In genomic region chr15:69573815-69574472, GRCh38 we compare ENCODE assay signal across 12 cellular contexts.
A peak's percentile ranks its signal among the peaks of the same experiment; 100 is the strongest.
DNase-seq lines count a peak whose midpoint lies in the region; ATAC-seq, FAIRE-seq and TF ChIP-seq lines count a peak whose summit lies in the region.
"Had no signal": no experiment of that assay in that cellular context is flagged by ENCODE, and none has a peak within 500 bp of the region (broad histone marks: within the 10 kb centered on the region; RNA-seq: fewer than 3 reads in every experiment).

No MANE protein-coding gene starts in this region.

- TF ChIP-seq EP300 in GM12878 (IDR thresholded peaks at IDR 0.05; ENCODE audit: borderline replicate concordance in 1 of 2, control insufficient read depth in 1 of 2, low read depth in 2 of 2, low read length in 2 of 2) = no peak

- no peak for FAIRE-seq in GM12878 (lab: Jason Lieb, UNC)

- H3K36me3 ChIP-seq in GM12878 (ENCODE audit: control insufficient read depth in 2 of 2, insufficient read depth in 2 of 2, low read length in 1 of 2) = no peaks in the 10 kb centered on the region
- no peaks in the 10 kb centered on the region for H3K36me3 ChIP-seq in ascending aorta
- H3K36me3 ChIP-seq: left lung, Peyer's patch had no signal

- ATAC-seq in activated B cell treated with CpG ODN at 0.5 μM for 24 hours (ENCODE audit: low read depth) (peak; percentile 40), GM12878 (peak; percentile 40), HG03159 (IDR thresholded peaks at IDR 0.05; ENCODE audit: unreplicated experiment) (no peak)
- ATAC-seq: left lung had no signal

- no peak overlapping the region for H2AFZ ChIP-seq in GM12878 (ENCODE audit: control insufficient read depth, low read depth, low read length)

- H3K4me1 ChIP-seq in GM12878 (ENCODE audit: control insufficient read depth, insufficient read depth, low read length) (peaks cover 5% of the 10 kb centered on the region; the same call in 1 of the 2 replicates), ascending aorta (peaks cover under 1 to 7% of the 10 kb centered on the region in 2 donors)

- BruUV-seq in GM12878 (replicated peaks; lab: Mats Ljungman, UMichigan) = no TSS peak

- H3K9me3 Mint-ChIP-seq in activated B cell treated with CpG ODN at 0.5 μM for 24 hours = no peaks in the 10 kb centered on the region
- H3K9me3 Mint-ChIP-seq: central memory CD8-positive, alpha-beta T cell; IgD-negative memory B cell had no signal

- H3K9me3 ChIP-seq in GM12878 (replicated peaks; ENCODE audit: control insufficient read depth, insufficient read depth, low read length) = no peaks in the 10 kb centered on the region
- H3K9me3 ChIP-seq in ascending aorta = no peaks in the 10 kb centered on the region
- H3K9me3 ChIP-seq: left lung, Peyer's patch had no signal

- RAD21 ChIA-PET in GM12878 (lab: Charles Lee; ENCODE audit: unreplicated experiment) = no interaction called here

- no peaks in the 10 kb centered on the region for H3K36me3 Mint-ChIP-seq in activated B cell treated with CpG ODN at 0.5 μM for 24 hours (ENCODE audit: low read depth)
- H3K36me3 Mint-ChIP-seq: IgD-negative memory B cell had no signal

- TF ChIP-seq CTCF in GM12865 (IDR thresholded peaks at IDR 0.05; ENCODE audit: insufficient read depth, low read depth, low read length, missing control alignments) = no peak
- no peak for TF ChIP-seq CTCF in activated B cell treated with CpG ODN at 0.5 μM for 24 hours (IDR thresholded peaks at IDR 0.05)
- TF ChIP-seq CTCF in GM12878 (IDR thresholded peaks at IDR 0.05 in 2 of 3, conservative IDR thresholded peaks at IDR 0.05 in 1 of 3; ENCODE audit: control insufficient read depth in 2 of 3, extremely low read depth in 1 of 3, insufficient read depth in 1 of 3, low read depth in 3 of 3, low read length in 3 of 3) = no peak
- no peak for TF ChIP-seq CTCF in ascending aorta (IDR thresholded peaks at IDR 0.05)

- CTCF ChIA-PET in activated B cell treated with CpG ODN at 0.5 μM for 24 hours (lab: Charles Lee) = no interaction called here
- CTCF ChIA-PET in GM12878 (lab: Yijun Ruan, JAX) = interaction anchor here (0.7 kb wide), 1 partner anchor 892 kb away, joined by 3 read pairs; no protein-coding TSS in a partner anchor

- no peak for TF ChIP-seq POLR2A in GM12878 (IDR thresholded peaks at IDR 0.05; ENCODE audit: low read depth, low read length)

- H3K4me2 ChIP-seq in GM12878 (ENCODE audit: control insufficient read depth, insufficient read depth) = no peak overlapping the region

- peaks cover 0 to 3% of the 10 kb centered on the region in 2 experiments for H3K27me3 ChIP-seq in GM12878 (replicated peaks in 1 of 2; ENCODE audit: control insufficient read depth in 2 of 2, insufficient read depth in 2 of 2, low read length in 1 of 2)
- no peaks in the 10 kb centered on the region for H3K27me3 ChIP-seq in ascending aorta
- H3K27me3 ChIP-seq: Peyer's patch had no signal

- H3K4me3 Mint-ChIP-seq in activated B cell treated with CpG ODN at 0.5 μM for 24 hours = no peak overlapping the region
- H3K4me3 Mint-ChIP-seq: central memory CD8-positive, alpha-beta T cell; IgD-negative memory B cell had no signal

- SMC1A ChIA-PET in GM12878 (lab: Charles Lee; ENCODE audit: uncharacterized antibody, unreplicated experiment) = interaction anchor here (0.7 kb wide), 1 partner anchor 197 kb away, joined by 3 read pairs; no protein-coding TSS in a partner anchor

- H3K27ac Mint-ChIP-seq in activated B cell treated with CpG ODN at 0.5 μM for 24 hours = no peak overlapping the region
- H3K27ac Mint-ChIP-seq: IgD-negative memory B cell had no signal

- WGBS in GM12878 (ENCODE audit: insufficient coverage, insufficient replicate concordance, low lambda C conversion rate, missing lambda C conversion rate) = 12% methylated on average over 13 of the region's 13 CpGs

- H3K4me1 Mint-ChIP-seq in activated B cell treated with CpG ODN at 0.5 μM for 24 hours = peaks cover 14% of the 10 kb centered on the region

- no peaks in the 10 kb centered on the region for H3K79me2 ChIP-seq in GM12878 (ENCODE audit: control insufficient read depth, insufficient read depth, low read length)

- in situ Hi-C loops in GM12878 (cut with MboI) = no loop called here

- peaks cover 14% of the 10 kb centered on the region for H3K27me3 Mint-ChIP-seq in activated B cell treated with CpG ODN at 0.5 μM for 24 hours
- H3K27me3 Mint-ChIP-seq: central memory CD8-positive, alpha-beta T cell had no signal

- H3K27ac ChIP-seq in GM12878 (ENCODE audit: control insufficient read depth, insufficient read depth) (no peak overlapping the region), ascending aorta (no peak overlapping the region)
- H3K27ac ChIP-seq: left lung, Peyer's patch had no signal

- no peak for TF ChIP-seq RAD21 in GM12878 (IDR thresholded peaks at IDR 0.05; ENCODE audit: insufficient read depth, low read depth, low read length)

- DNase-seq in GM12865 (ENCODE audit: low read depth) (peak; percentile 18), activated B cell treated with CpG ODN at 0.5 μM for 24 hours (no peak), GM12878 (ENCODE audit: low read depth, low spot score) (no peak), foreskin melanocyte (no peak), ascending aorta (ENCODE audit: low spot score in 2 of 2) (no peak), NCI-H510A (lab: John Stamatoyannopoulos, UW) (no peak)
- DNase-seq in stimulated activated CD4-positive, alpha-beta T cell treated with anti-CD3 and anti-CD28 coated beads, Interleukin-1b, Interleukin-23, amount 100 ng/mL, for 48 hours = peak; percentile 82
- DNase-seq: left lung had no signal

- POLR2A ChIA-PET in activated B cell treated with CpG ODN at 0.5 μM for 24 hours (lab: Charles Lee) = no interaction called here
- POLR2A ChIA-PET in GM12878 (lab: Charles Lee) = no interaction called here

- H4K20me1 ChIP-seq in GM12878 (ENCODE audit: control insufficient read depth, insufficient read depth) = no peaks in the 10 kb centered on the region

- H3K4me3 ChIP-seq in GM12865 (ENCODE audit: low read depth, low read length) = no peak overlapping the region
- no peak overlapping the region for H3K4me3 ChIP-seq in GM12878
- no peak overlapping the region for H3K4me3 ChIP-seq in ascending aorta
- H3K4me3 ChIP-seq: left lung, Peyer's patch had no signal

- H3K9ac ChIP-seq in GM12878 (ENCODE audit: control insufficient read depth, insufficient read depth, low read length) = no peak overlapping the region

- intact Hi-C loops in activated B cell treated with CpG ODN at 0.5 μM for 24 hours (cut with micrococcal nuclease) (loop anchor here (10.0 kb wide), 3 partner anchors 621 to 1151 kb away; no protein-coding TSS in a partner anchor), GM12878 (cut with micrococcal nuclease; ENCODE audit: unreplicated experiment) (loop anchor here (10.0 kb wide), 2 partner anchors 151 to 401 kb away; no protein-coding TSS in a partner anchor), ascending aorta (cut with DNase I) (loop anchor here (2.0 kb wide), 1 partner anchor 79 kb away; no protein-coding TSS in a partner anchor)

TF ChIP-seq in GM12878, 131 proteins besides CTCF, POLR2A, EP300 and RAD21:
- TF ChIP-seq IRF4 (IDR thresholded peaks at IDR 0.05; ENCODE audit: low read depth, low read length) (peak; percentile 64; the same call in 1 of the 2 replicates), SMARCA5 (IDR thresholded peaks at IDR 0.05) (no peak), SPI1 (IDR thresholded peaks at IDR 0.05; ENCODE audit: borderline replicate concordance, insufficient read depth, low read depth, low read length) (peak; percentile 56; the same call in 1 of the 2 replicates), ESRRA (IDR thresholded peaks at IDR 0.05; ENCODE audit: low read length) (no peak), RUNX3 (IDR thresholded peaks at IDR 0.05; ENCODE audit: low read length) (no peak), JUNB (IDR thresholded peaks at IDR 0.05) (peak; percentile 40; the same call in 1 of the 2 replicates), HDAC6 (IDR thresholded peaks at IDR 0.05; ENCODE audit: unreplicated experiment) (no peak)
- TF ChIP-seq, protein P1, sequence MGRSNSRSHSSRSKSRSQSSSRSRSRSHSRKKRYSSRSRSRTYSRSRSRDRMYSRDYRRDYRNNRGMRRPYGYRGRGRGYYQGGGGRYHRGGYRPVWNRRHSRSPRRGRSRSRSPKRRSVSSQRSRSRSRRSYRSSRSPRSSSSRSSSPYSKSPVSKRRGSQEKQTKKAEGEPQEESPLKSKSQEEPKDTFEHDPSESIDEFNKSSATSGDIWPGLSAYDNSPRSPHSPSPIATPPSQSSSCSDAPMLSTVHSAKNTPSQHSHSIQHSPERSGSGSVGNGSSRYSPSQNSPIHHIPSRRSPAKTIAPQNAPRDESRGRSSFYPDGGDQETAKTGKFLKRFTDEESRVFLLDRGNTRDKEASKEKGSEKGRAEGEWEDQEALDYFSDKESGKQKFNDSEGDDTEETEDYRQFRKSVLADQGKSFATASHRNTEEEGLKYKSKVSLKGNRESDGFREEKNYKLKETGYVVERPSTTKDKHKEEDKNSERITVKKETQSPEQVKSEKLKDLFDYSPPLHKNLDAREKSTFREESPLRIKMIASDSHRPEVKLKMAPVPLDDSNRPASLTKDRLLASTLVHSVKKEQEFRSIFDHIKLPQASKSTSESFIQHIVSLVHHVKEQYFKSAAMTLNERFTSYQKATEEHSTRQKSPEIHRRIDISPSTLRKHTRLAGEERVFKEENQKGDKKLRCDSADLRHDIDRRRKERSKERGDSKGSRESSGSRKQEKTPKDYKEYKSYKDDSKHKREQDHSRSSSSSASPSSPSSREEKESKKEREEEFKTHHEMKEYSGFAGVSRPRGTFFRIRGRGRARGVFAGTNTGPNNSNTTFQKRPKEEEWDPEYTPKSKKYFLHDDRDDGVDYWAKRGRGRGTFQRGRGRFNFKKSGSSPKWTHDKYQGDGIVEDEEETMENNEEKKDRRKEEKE (IDR thresholded peaks at IDR 0.05) = no peak

Comparison
In these comparisons a context has a peak if more than half of its experiments do, and no peak if none do; other contexts are left out.
1. DNase-seq: peak in GM12865 (single experiment) and stimulated activated CD4-positive, alpha-beta T cell treated with anti-CD3 and anti-CD28 coated beads, Interleukin-1b, Interleukin-23, amount 100 ng/mL, for 48 hours (single experiment); none in activated B cell treated with CpG ODN at 0.5 μM for 24 hours (single experiment), GM12878 (single experiment), foreskin melanocyte (single experiment), ascending aorta (0 of 2) and NCI-H510A (single experiment).